Comparison of ENCODE assay signal across 8 cellular contexts in the genomic region with DNA sequence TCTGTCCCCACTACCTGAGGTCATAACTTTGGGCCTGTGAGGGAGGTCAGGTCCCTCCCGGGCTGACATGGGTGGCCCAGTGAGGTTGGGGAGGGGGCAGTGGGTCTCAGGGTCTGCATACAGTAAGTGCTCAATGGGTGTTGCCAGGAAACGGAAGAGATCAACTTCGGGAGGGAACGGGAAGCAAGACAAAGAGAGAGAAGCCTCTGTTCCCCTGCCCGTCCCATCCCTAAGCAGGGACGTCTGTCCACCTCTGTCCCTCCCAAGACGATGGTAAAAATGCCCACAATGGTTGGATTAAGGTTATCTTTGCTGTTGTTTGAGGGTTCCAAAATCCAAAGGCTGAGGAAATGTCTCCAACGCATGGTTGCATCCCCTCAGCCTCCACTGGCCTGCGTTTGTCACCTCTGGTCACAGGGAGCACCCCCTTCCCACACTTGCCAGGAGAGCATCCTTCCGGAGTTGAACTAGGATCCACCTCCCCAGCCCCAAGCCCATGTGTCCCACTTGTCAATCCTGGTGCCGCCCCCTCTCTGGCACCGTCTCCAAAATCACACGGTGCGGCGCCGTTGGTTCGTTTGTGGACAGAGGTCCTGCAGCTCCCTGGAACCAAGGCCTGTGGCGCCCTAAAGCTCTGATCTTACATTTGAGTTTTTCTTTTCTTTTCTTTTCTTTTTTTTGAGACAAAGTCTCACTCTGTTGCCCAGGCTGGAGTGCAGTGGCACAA. TPM values are rescaled to one million over a fixed set of nuclear protein-coding genes. Genes with fewer than 3 reads are reported as not detected.
DNase-seq lines count a peak whose midpoint lies in the region; ATAC-seq and TF ChIP-seq lines count a peak whose summit lies in the region.

No MANE protein-coding gene starts in this region.

- H2AFZ ChIP-seq in SK-N-SH (ENCODE audit: low read depth) = no peak overlapping the region

- H3K9ac ChIP-seq in SK-N-SH (no peak overlapping the region), adipocyte (ENCODE audit: low read length) (peak overlapping the region; percentile 56)

- CTCF ChIA-PET in SK-N-SH (lab: Yijun Ruan, JAX) = interaction anchor here (0.6 to 2.0 kb wide), 3 partner anchors 9 to 47 kb away, joined by 3 to 7 read pairs (median 3); partner anchors contain the start of genes CERS1, COPE and DDX49

- H3K9me2 ChIP-seq in SK-N-SH = no peaks in the 10 kb centered on the region

- H3K36me3 ChIP-seq in SK-N-SH (replicated peaks in 1 of 2; ENCODE audit: control insufficient read depth in 1 of 2, insufficient read depth in 2 of 2, low read length in 1 of 2) = peaks cover 3 to 13% of the 10 kb centered on the region in 2 experiments
- peaks cover 10% of the 10 kb centered on the region for H3K36me3 ChIP-seq in adipocyte (ENCODE audit: control insufficient read depth, insufficient read depth, low read length, severe bottlenecking)
- no peaks in the 10 kb centered on the region for H3K36me3 ChIP-seq in kidney epithelial cell (ENCODE audit: control insufficient read depth, insufficient read depth, low read length)

- 0 out of 2 replicates have a peak, but pooled peaks cover 5% of the 10 kb centered on the region for H4K20me1 ChIP-seq in SK-N-SH (ENCODE audit: insufficient read depth)

- H3K4me2 ChIP-seq in SK-N-SH = no peak overlapping the region; the same call in 1 of the 2 replicates

- no peak for TF ChIP-seq RAD21 in SK-N-SH (IDR thresholded peaks at IDR 0.05; ENCODE audit: low read length)

- H3K4me1 Mint-ChIP-seq in stimulated activated naive B cell treated with anti-CD40 and anti-IgM and Interleukin-4, amounts not matched to agents 10 μg/mL and 1 μg/mL and 100 μg/mL, for 72 hours = peaks cover 12 to 24% of the 10 kb centered on the region in 2 donors

- no peaks in the 10 kb centered on the region for H3K36me3 Mint-ChIP-seq in stimulated activated naive B cell treated with anti-CD40 and anti-IgM and Interleukin-4, amounts not matched to agents 10 μg/mL and 1 μg/mL and 100 μg/mL, for 72 hours

- DNase-seq in SK-N-SH = peak; percentile 14
- no peak for DNase-seq in adipocyte (ENCODE audit: low read depth)
- no peak for DNase-seq in kidney epithelial cell (ENCODE audit: low read depth)
- DNase-seq in stimulated activated naive B cell treated with anti-CD40 and anti-IgM and Interleukin-4, amounts not matched to agents 10 μg/mL and 1 μg/mL and 100 μg/mL, for 72 hours = no peak
- DNase-seq in pons (ENCODE audit: low spot score) = no peak
- DNase-seq in dermis blood vessel endothelial cell = no peak
- no peak for DNase-seq in dedifferentiated amniotic fluid mesenchymal stem cell (ENCODE audit: extremely low spot score)

- H3K79me2 ChIP-seq in SK-N-SH (ENCODE audit: insufficient read depth) = peaks cover 35% of the 10 kb centered on the region

- no peak for ATAC-seq in SK-N-SH treated with all-trans-retinoic acid at 6 μM for 48 hours
- ATAC-seq in stimulated activated naive B cell treated with anti-CD40 and anti-IgM and Interleukin-4, amounts not matched to agents 10 μg/mL and 1 μg/mL and 100 μg/mL, for 72 hours (replicated peaks) = no peak

- WGBS in SK-N-SH (ENCODE audit: low lambda C conversion rate) = 78% methylated on average over 17 of the region's 18 CpGs

- no peaks in the 10 kb centered on the region for H3K9me3 Mint-ChIP-seq in stimulated activated naive B cell treated with anti-CD40 and anti-IgM and Interleukin-4, amounts not matched to agents 10 μg/mL and 1 μg/mL and 100 μg/mL, for 72 hours

- POLR2A ChIA-PET in SK-N-SH (lab: Yijun Ruan, JAX) = no interaction called here

- peaks cover 3% of the 10 kb centered on the region for H3F3A ChIP-seq in SK-N-SH (replicated peaks; ENCODE audit: insufficient read depth)

- no peaks in the 10 kb centered on the region for H3K27me3 ChIP-seq in SK-N-SH (ENCODE audit: insufficient read depth)
- H3K27me3 ChIP-seq in adipocyte (replicated peaks; ENCODE audit: control insufficient read depth, insufficient read depth, low read length) = no peaks in the 10 kb centered on the region
- H3K27me3 ChIP-seq in kidney epithelial cell (ENCODE audit: control insufficient read depth, insufficient read depth, low read length) = no peaks in the 10 kb centered on the region

- H3K27me3 Mint-ChIP-seq in stimulated activated naive B cell treated with anti-CD40 and anti-IgM and Interleukin-4, amounts not matched to agents 10 μg/mL and 1 μg/mL and 100 μg/mL, for 72 hours = peaks cover 40 to 60% of the 10 kb centered on the region in 2 donors

- no peaks in the 10 kb centered on the region for H3K9me3 ChIP-seq in SK-N-SH
- no peaks in the 10 kb centered on the region for H3K9me3 ChIP-seq in adipocyte (ENCODE audit: control insufficient read depth, low read length)

- H3K4me3 ChIP-seq in SK-N-SH (ENCODE audit: low read depth in 2 of 2, low read length in 1 of 2) = peak overlapping the region in 1 of 2 experiments; percentile 33; a peak in 2 of 4 replicates
- peak overlapping the region; percentile 68 for H3K4me3 ChIP-seq in adipocyte (ENCODE audit: low read length)
- peak overlapping the region; percentile 16 for H3K4me3 ChIP-seq in kidney epithelial cell (ENCODE audit: low read depth, low read length)

- TF ChIP-seq CTCF in SK-N-SH (IDR thresholded peaks at IDR 0.05) (no peak), kidney epithelial cell (IDR thresholded peaks at IDR 0.05; ENCODE audit: insufficient read depth, low read length, poor library complexity, severe bottlenecking) (no peak)

- peak overlapping the region; percentile 17 to 64 for H3K4me3 Mint-ChIP-seq in stimulated activated naive B cell treated with anti-CD40 and anti-IgM and Interleukin-4, amounts not matched to agents 10 μg/mL and 1 μg/mL and 100 μg/mL, for 72 hours

- peaks cover 0 to 10% of the 10 kb centered on the region in 2 experiments; a peak in 1 of 4 replicates for H3K4me1 ChIP-seq in SK-N-SH (ENCODE audit: control insufficient read depth in 1 of 2, insufficient read depth in 2 of 2, low read depth in 1 of 2, low read length in 1 of 2)
- H3K4me1 ChIP-seq in adipocyte (ENCODE audit: control insufficient read depth, insufficient read depth, low read length) = peaks cover 9% of the 10 kb centered on the region

- H3K27ac Mint-ChIP-seq in stimulated activated naive B cell treated with anti-CD40 and anti-IgM and Interleukin-4, amounts not matched to agents 10 μg/mL and 1 μg/mL and 100 μg/mL, for 72 hours = no peak overlapping the region

- peak overlapping the region in 1 of 2 experiments; percentile 12; a peak in 1 of 4 replicates for H3K27ac ChIP-seq in SK-N-SH (ENCODE audit: low read depth in 2 of 2, low read length in 1 of 2)

- TF ChIP-seq EP300 in SK-N-SH (IDR thresholded peaks at IDR 0.05; ENCODE audit: borderline replicate concordance in 1 of 2, low read depth in 1 of 2, low read length in 1 of 2) = no peak

TF ChIP-seq in SK-N-SH, 30 proteins besides CTCF, POLR2A, EP300 and RAD21:
- TF ChIP-seq NRF1 (IDR thresholded peaks at IDR 0.05; ENCODE audit: low read depth, low read length) (no peak), MEF2A (IDR thresholded peaks at IDR 0.05; ENCODE audit: borderline replicate concordance, low read depth) (no peak), GATA2 (CRISPR knock-in tag; IDR thresholded peaks at IDR 0.05) (no peak), NFIC (IDR thresholded peaks at IDR 0.05; ENCODE audit: borderline replicate concordance) (no peak), MXI1 (IDR thresholded peaks at IDR 0.05; ENCODE audit: low read depth, low read length) (no peak)

TF ChIP-seq in SK-N-SH treated with all-trans-retinoic acid at 6 μM for 48 hours, 23 proteins besides CTCF, POLR2A, EP300 and RAD21 (continues in another document):
- TF ChIP-seq, protein P1, sequence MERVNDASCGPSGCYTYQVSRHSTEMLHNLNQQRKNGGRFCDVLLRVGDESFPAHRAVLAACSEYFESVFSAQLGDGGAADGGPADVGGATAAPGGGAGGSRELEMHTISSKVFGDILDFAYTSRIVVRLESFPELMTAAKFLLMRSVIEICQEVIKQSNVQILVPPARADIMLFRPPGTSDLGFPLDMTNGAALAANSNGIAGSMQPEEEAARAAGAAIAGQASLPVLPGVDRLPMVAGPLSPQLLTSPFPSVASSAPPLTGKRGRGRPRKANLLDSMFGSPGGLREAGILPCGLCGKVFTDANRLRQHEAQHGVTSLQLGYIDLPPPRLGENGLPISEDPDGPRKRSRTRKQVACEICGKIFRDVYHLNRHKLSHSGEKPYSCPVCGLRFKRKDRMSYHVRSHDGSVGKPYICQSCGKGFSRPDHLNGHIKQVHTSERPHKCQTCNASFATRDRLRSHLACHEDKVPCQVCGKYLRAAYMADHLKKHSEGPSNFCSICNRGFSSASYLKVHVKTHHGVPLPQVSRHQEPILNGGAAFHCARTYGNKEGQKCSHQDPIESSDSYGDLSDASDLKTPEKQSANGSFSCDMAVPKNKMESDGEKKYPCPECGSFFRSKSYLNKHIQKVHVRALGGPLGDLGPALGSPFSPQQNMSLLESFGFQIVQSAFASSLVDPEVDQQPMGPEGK (CRISPR knock-in tag; IDR thresholded peaks at IDR 0.05; ENCODE audit: borderline replicate concordance) = no peak

RNA-seq across cellular contexts. Expression of gene HOMER3, which starts 0.8 kb away (rescaled TPM):
- 81.0 and 83.0 TPM in 2 replicates for polyA plus RNA-seq in SK-N-SH (2012; rRNA removed)
- 47.0 and 68.7 TPM in 2 replicates for polyA plus RNA-seq in SK-N-SH (2012; cell fraction: cytosol; rRNA removed)
- 122 and 185 TPM in 2 replicates for polyA plus RNA-seq in SK-N-SH (2012; cell fraction: nucleus; rRNA removed)
- 82.9 and 109 TPM in 2 replicates for total RNA-seq in kidney epithelial cell
- total RNA-seq in dermis blood vessel endothelial cell = 128 and 272 TPM in 2 replicates

RNA-seq across cellular contexts. Expression of gene DDX49, which starts 22.3 kb away (rescaled TPM):
- polyA plus RNA-seq in SK-N-SH (2012; rRNA removed) = 81.7 and 86.8 TPM in 2 replicates
- 47.6 and 65.1 TPM in 2 replicates for polyA plus RNA-seq in SK-N-SH (2012; cell fraction: cytosol; rRNA removed)
- polyA plus RNA-seq in SK-N-SH (2012; cell fraction: nucleus; rRNA removed) = 104 and 112 TPM in 2 replicates
- total RNA-seq in kidney epithelial cell = 85.0 and 102 TPM in 2 replicates
- 57.9 and 63.5 TPM in 2 replicates for total RNA-seq in dermis blood vessel endothelial cell

RNA-seq across cellular contexts. Expression of gene COPE, which starts 22.6 kb away (rescaled TPM):
- 412 and 450 TPM in 2 replicates for polyA plus RNA-seq in SK-N-SH (2012; rRNA removed)
- polyA plus RNA-seq in SK-N-SH (2012; cell fraction: cytosol; rRNA removed) = 182 and 282 TPM in 2 replicates
- polyA plus RNA-seq in SK-N-SH (2012; cell fraction: nucleus; rRNA removed) = 272 and 273 TPM in 2 replicates
- total RNA-seq in kidney epithelial cell = 415 and 437 TPM in 2 replicates
- total RNA-seq in dermis blood vessel endothelial cell = 215 TPM in 2 replicates

RNA-seq across cellular contexts. Expression of gene CERS1, which starts 45.8 kb away (rescaled TPM):
- polyA plus RNA-seq in SK-N-SH (2012; rRNA removed) = 5.4 and 7.3 TPM in 2 replicates
- 3.7 and 5.1 TPM in 2 replicates for polyA plus RNA-seq in SK-N-SH (2012; cell fraction: cytosol; rRNA removed)
- 6.2 and 6.4 TPM in 2 replicates for polyA plus RNA-seq in SK-N-SH (2012; cell fraction: nucleus; rRNA removed)
- total RNA-seq in kidney epithelial cell = 2.3 and 2.9 TPM in 2 replicates
- total RNA-seq in dermis blood vessel endothelial cell = 1.0 and 1.3 TPM in 2 replicates
